Comparison of ENCODE assay signal across 8 cellular contexts in the genomic region with DNA sequence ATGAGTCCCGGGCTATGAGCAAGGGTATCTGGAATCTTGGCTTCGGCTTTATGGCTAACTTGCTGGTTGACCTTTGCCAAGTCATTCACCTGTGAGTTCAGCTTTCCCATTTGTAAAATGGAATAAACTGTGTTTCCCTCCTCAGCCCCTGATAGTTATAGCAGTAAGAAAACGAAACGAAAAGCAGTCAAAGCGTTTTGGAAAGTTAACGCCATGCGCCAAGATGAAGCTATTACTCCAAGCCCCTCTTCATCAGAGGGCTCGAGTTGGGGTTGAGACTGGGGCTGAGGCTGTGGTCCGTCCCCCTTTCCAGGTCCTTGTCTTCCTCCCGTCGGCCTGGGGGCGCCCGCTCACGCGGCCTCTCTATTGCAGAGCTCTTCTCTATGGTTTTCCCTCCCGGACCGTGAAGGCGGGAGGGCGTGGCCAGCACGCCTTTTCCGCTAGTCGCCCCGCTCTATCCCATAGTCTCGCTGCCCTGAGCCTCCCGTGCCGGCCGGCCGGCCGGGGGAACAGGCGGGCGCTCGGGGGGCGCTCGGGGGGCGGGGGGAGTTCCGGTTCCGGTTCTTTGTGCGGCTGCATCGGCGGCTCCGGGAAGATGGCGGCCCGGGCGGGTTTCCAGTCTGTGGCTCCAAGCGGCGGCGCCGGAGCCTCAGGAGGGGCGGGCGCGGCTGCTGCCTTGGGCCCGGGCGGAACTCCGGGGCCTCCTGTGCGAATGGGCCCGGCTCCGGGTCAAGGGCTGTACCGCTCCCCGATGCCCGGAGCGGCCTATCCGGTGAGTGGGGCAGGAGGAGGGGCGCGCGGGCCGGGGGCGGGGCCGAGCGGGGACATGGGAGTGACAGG. TPM values are rescaled to one million over a fixed set of nuclear protein-coding genes. Genes with fewer than 3 reads are reported as not detected.
DNase-seq lines count a peak whose midpoint lies in the region; ATAC-seq and TF ChIP-seq lines count a peak whose summit lies in the region.

SMARCD1 (plus strand) TSS at position 568 of the 840 bp plus-strand sequence; CDS start at position 596, 28 bp downstream.

- CTCF ChIA-PET in WTC11 (lab: Charles Lee): interaction anchor here (0.6 to 2.6 kb wide), 31 partner anchors 8 to 908 kb away, joined by 3 to 78 read pairs (median 5); partner anchors contain the start of genes CERS5, COX14, GPD1 and TMBIM6

- POLR2A ChIA-PET in WTC11 (lab: Charles Lee): interaction anchor here (0.5 to 1.7 kb wide), 14 partner anchors 14 to 674 kb away, joined by 3 to 14 read pairs (median 4); partner anchors contain the start of genes CERS5, COX14, GPD1 and LIMA1

- peaks cover 26% of the 10 kb centered on the region for H3K27me3 Mint-ChIP-seq in WTC11 (ENCODE audit: low read depth)

- peak within 1 kb of the TSS; percentile 68 to 70 for H3K4me3 ChIP-seq in cardiac fibroblast (replicated peaks in 1 of 2; ENCODE audit: low read depth in 2 of 2, low read length in 2 of 2)

- TF ChIP-seq CTCF in WTC11 (IDR thresholded peaks at IDR 0.05): no peak
- TF ChIP-seq CTCF in cardiac fibroblast (IDR thresholded peaks at IDR 0.05; ENCODE audit: low read depth, low read length): peak; percentile 31

- DNase-seq in ACHN (peak; percentile 99), NCI-H2196 treated with DMSO at 0.1 percent for 48 hours (lab: John Stamatoyannopoulos, UW; ENCODE audit: unreplicated experiment) (peak; percentile 82), WTC11 (ENCODE audit: low spot score) (peak; percentile 96), cardiac fibroblast (ENCODE audit: low read depth in 2 of 2) (peak; percentile 89 to 95), inferior parietal cortex (ENCODE audit: extremely low spot score) (peak; percentile 93)
- DNase-seq in stimulated activated CD4-positive, alpha-beta T cell treated with anti-CD3 and anti-CD28 coated beads, Interleukin-12 subunit alpha, Interleukin-12 subunit beta, amount 100 ng/mL, for 24 hours (ENCODE audit: low read depth in 2 of 2): peak; percentile 71 to 82

- peaks cover 35% of the 10 kb centered on the region for H3K36me3 Mint-ChIP-seq in WTC11

- no peaks in the 10 kb centered on the region for H3K9me3 Mint-ChIP-seq in WTC11

- in situ Hi-C loops in ACHN (cut with HindIII; ENCODE audit: low pct_ligation_motif_present, low pct_unique_long_range_greater_than_20kb, low sequenced_read_pairs): no loop called here

- ATAC-seq in GM18868 (IDR thresholded peaks at IDR 0.05; ENCODE audit: unreplicated experiment) (peak; percentile 83), HG03135 (IDR thresholded peaks at IDR 0.05; ENCODE audit: unreplicated experiment) (peak; percentile 70), WTC11 (peak; percentile 93)

- H3K4me1 Mint-ChIP-seq in WTC11: peaks cover 24% of the 10 kb centered on the region

- peak within 1 kb of the TSS; percentile 94 for H3K27ac Mint-ChIP-seq in WTC11

- peak within 1 kb of the TSS; percentile 89 for H3K4me3 Mint-ChIP-seq in WTC11

TF ChIP-seq in WTC11, 78 proteins besides CTCF, POLR2A, EP300 and RAD21:
- TF ChIP-seq TEAD1 (CRISPR knock-in tag; IDR thresholded peaks at IDR 0.05) (peak; percentile 52; the same call in 1 of the 2 replicates), EMX1 (CRISPR knock-in tag; IDR thresholded peaks at IDR 0.05) (no peak), MXD4 (CRISPR knock-in tag; IDR thresholded peaks at IDR 0.05; ENCODE audit: borderline replicate concordance) (no peak), HMGA2 (CRISPR knock-in tag; IDR thresholded peaks at IDR 0.05) (no peak), ZSCAN18 (CRISPR knock-in tag; IDR thresholded peaks at IDR 0.05) (no peak), IRF2 (CRISPR knock-in tag; IDR thresholded peaks at IDR 0.05; ENCODE audit: borderline replicate concordance, low read depth) (no peak), CREM (CRISPR knock-in tag; IDR thresholded peaks at IDR 0.05) (0 out of 2 replicates have a peak, but pooled peaks have one; percentile 26), JUN (CRISPR knock-in tag; IDR thresholded peaks at IDR 0.05) (no peak), SOX15 (CRISPR knock-in tag; IDR thresholded peaks at IDR 0.05) (no peak), SP1 (CRISPR knock-in tag; conservative IDR thresholded peaks at IDR 0.05) (peak; percentile 57), KAT7 (CRISPR knock-in tag; IDR thresholded peaks at IDR 0.05; ENCODE audit: borderline replicate concordance) (no peak), GABPB1 (CRISPR knock-in tag; IDR thresholded peaks at IDR 0.05) (peak; percentile 50), MAX (CRISPR knock-in tag; IDR thresholded peaks at IDR 0.05) (peak; percentile 25; the same call in 1 of the 2 replicates)
- TF ChIP-seq, protein P1, sequence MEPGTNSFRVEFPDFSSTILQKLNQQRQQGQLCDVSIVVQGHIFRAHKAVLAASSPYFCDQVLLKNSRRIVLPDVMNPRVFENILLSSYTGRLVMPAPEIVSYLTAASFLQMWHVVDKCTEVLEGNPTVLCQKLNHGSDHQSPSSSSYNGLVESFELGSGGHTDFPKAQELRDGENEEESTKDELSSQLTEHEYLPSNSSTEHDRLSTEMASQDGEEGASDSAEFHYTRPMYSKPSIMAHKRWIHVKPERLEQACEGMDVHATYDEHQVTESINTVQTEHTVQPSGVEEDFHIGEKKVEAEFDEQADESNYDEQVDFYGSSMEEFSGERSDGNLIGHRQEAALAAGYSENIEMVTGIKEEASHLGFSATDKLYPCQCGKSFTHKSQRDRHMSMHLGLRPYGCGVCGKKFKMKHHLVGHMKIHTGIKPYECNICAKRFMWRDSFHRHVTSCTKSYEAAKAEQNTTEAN (CRISPR knock-in tag; IDR thresholded peaks at IDR 0.05): no peak
- TF ChIP-seq, protein P2, sequence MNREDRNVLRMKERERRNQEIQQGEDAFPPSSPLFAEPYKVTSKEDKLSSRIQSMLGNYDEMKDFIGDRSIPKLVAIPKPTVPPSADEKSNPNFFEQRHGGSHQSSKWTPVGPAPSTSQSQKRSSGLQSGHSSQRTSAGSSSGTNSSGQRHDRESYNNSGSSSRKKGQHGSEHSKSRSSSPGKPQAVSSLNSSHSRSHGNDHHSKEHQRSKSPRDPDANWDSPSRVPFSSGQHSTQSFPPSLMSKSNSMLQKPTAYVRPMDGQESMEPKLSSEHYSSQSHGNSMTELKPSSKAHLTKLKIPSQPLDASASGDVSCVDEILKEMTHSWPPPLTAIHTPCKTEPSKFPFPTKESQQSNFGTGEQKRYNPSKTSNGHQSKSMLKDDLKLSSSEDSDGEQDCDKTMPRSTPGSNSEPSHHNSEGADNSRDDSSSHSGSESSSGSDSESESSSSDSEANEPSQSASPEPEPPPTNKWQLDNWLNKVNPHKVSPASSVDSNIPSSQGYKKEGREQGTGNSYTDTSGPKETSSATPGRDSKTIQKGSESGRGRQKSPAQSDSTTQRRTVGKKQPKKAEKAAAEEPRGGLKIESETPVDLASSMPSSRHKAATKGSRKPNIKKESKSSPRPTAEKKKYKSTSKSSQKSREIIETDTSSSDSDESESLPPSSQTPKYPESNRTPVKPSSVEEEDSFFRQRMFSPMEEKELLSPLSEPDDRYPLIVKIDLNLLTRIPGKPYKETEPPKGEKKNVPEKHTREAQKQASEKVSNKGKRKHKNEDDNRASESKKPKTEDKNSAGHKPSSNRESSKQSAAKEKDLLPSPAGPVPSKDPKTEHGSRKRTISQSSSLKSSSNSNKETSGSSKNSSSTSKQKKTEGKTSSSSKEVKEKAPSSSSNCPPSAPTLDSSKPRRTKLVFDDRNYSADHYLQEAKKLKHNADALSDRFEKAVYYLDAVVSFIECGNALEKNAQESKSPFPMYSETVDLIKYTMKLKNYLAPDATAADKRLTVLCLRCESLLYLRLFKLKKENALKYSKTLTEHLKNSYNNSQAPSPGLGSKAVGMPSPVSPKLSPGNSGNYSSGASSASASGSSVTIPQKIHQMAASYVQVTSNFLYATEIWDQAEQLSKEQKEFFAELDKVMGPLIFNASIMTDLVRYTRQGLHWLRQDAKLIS (CRISPR knock-in tag; IDR thresholded peaks at IDR 0.05; ENCODE audit: borderline replicate concordance): no peak
- TF ChIP-seq, protein P3, sequence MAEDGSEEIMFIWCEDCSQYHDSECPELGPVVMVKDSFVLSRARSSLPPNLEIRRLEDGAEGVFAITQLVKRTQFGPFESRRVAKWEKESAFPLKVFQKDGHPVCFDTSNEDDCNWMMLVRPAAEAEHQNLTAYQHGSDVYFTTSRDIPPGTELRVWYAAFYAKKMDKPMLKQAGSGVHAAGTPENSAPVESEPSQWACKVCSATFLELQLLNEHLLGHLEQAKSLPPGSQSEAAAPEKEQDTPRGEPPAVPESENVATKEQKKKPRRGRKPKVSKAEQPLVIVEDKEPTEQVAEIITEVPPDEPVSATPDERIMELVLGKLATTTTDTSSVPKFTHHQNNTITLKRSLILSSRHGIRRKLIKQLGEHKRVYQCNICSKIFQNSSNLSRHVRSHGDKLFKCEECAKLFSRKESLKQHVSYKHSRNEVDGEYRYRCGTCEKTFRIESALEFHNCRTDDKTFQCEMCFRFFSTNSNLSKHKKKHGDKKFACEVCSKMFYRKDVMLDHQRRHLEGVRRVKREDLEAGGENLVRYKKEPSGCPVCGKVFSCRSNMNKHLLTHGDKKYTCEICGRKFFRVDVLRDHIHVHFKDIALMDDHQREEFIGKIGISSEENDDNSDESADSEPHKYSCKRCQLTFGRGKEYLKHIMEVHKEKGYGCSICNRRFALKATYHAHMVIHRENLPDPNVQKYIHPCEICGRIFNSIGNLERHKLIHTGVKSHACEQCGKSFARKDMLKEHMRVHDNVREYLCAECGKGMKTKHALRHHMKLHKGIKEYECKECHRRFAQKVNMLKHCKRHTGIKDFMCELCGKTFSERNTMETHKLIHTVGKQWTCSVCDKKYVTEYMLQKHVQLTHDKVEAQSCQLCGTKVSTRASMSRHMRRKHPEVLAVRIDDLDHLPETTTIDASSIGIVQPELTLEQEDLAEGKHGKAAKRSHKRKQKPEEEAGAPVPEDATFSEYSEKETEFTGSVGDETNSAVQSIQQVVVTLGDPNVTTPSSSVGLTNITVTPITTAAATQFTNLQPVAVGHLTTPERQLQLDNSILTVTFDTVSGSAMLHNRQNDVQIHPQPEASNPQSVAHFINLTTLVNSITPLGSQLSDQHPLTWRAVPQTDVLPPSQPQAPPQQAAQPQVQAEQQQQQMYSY (CRISPR knock-in tag; IDR thresholded peaks at IDR 0.05): no peak

RNA-seq across cellular contexts. Expression of gene SMARCD1, which starts in this region (rescaled TPM):
- 150 to 165 TPM (median 152 TPM) in 3 replicates for total RNA-seq in WTC11 (2021)

Comparison
In these comparisons a context has a peak if more than half of its experiments do, and no peak if none do; other contexts are left out.
1. Peak in every context shown above with its lines: DNase-seq, ATAC-seq and H3K4me3 ChIP-seq.